ENCODE assay signal across 8 cellular contexts in genomic region chr16:29815793-29816693, GRCh38. TPM values are rescaled to one million over a fixed set of nuclear protein-coding genes. Genes with fewer than 3 reads are reported as not detected.
A peak's percentile ranks its signal among the peaks of the same experiment; 100 is the strongest.
DNase-seq lines count a peak whose midpoint lies in the region; TF ChIP-seq lines count a peak whose summit lies in the region.

TSS of gene PAGR1 (plus strand) at chr16:29816152. CDS start at chr16:29816526, 374 bp downstream.

- H3K36me3 Mint-ChIP-seq in neural crest cell (ENCODE audit: low read depth) = peaks cover 11% of the 10 kb centered on the region

- H3K4me3 ChIP-seq in H7 (ENCODE audit: insufficient read depth, low read depth, low read length) = peak within 1 kb of the TSS; percentile 82
- H3K4me3 ChIP-seq in fibroblast of villous mesenchyme (ENCODE audit: low read depth, low read length) = peak within 1 kb of the TSS; percentile 87

- TF ChIP-seq CTCF in fibroblast of villous mesenchyme (IDR thresholded peaks at IDR 0.05; ENCODE audit: insufficient read depth, low read depth, low read length) (peak; percentile 88), neural crest cell (conservative IDR thresholded peaks at IDR 0.05) (peak; percentile 94)

- in situ Hi-C loops in G401 (cut with HindIII; ENCODE audit: low sequenced_read_pairs) = no loop called here

- H3K27me3 ChIP-seq in H7 (ENCODE audit: control insufficient read depth, insufficient read depth, low read length) = peaks cover 2% of the 10 kb centered on the region; the same call in 1 of the 2 replicates

- DNase-seq in G401 (ENCODE audit: low spot score) (peak; percentile 99), H7 (peak; percentile 98), M059J (ENCODE audit: low read depth) (peak; percentile 98), SHP77 treated with DMSO at 0.1 percent for 48 hours (lab: John Stamatoyannopoulos, UW) (peak; percentile 99), activated gamma-delta T cell (lab: John Stamatoyannopoulos, UW) (peak; percentile 89), fibroblast of villous mesenchyme (ENCODE audit: low read depth) (peak; percentile 100), neural crest cell (ENCODE audit: low read depth, low spot score) (peak; percentile 97), stromal cell of bone marrow (ENCODE audit: low read depth) (peak; percentile 96)

- peak within 1 kb of the TSS; percentile 96 for H3K4me3 Mint-ChIP-seq in neural crest cell

- H3K9me3 Mint-ChIP-seq in neural crest cell = no peaks in the 10 kb centered on the region

- peaks cover 15% of the 10 kb centered on the region for H3K36me3 ChIP-seq in H7 (replicated peaks; ENCODE audit: control insufficient read depth, insufficient read depth, low read length)

- peaks cover 78% of the 10 kb centered on the region for H3K4me1 Mint-ChIP-seq in neural crest cell

- H3K27me3 Mint-ChIP-seq in neural crest cell (ENCODE audit: low read depth) = peaks cover 9% of the 10 kb centered on the region

- peak within 1 kb of the TSS; percentile 96 for H3K27ac Mint-ChIP-seq in neural crest cell (ENCODE audit: unreplicated experiment)

RNA-seq across cellular contexts. Expression of gene PAGR1, which starts in this region (rescaled TPM):
- total RNA-seq in G401 (2014; rRNA removed; shearing (Covaris generic)) = 69.9 and 78.4 TPM in 2 replicates
- total RNA-seq in H7 (2014; rRNA removed; shearing (Covaris generic)) = 62.1 and 67.1 TPM in 2 replicates
- 45.4 and 58.2 TPM in 2 replicates for total RNA-seq in M059J (2014; rRNA removed; shearing (Covaris generic))
- 20.3 and 20.7 TPM in 2 replicates for total RNA-seq in fibroblast of villous mesenchyme
- 47.6 and 48.4 TPM in 2 replicates for total RNA-seq in neural crest cell

Comparison
In these comparisons a context has a peak if more than half of its experiments do, and no peak if none do; other contexts are left out.
1. Peak in every context shown above with its lines: DNase-seq and H3K4me3 ChIP-seq.